In the genomic region with DNA sequence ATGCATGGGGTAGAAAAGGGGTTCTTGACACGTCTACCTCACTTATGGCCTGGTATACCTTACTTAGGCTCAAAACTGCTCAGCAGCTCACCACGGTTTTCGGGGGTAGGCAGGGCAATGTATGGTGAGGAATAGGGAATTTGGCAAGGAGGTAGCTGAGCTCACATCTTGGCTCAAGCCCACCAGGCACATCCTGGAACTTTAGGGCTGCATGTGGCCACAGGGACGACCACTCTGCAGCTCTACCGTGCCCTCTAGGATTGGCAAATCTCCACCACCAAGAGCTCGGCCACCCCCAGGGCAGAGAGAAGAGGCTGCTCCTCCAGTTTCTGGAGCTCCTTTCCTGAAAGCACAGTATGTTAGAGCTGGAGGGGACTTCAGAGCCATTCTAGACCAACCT, we compare ENCODE assay signal across 27 cellular contexts.
"Had no signal": no experiment of that assay in that cellular context is flagged by ENCODE, and none has a peak within 500 bp of the region (broad histone marks: within the 10 kb centered on the region; RNA-seq: fewer than 3 reads in every experiment).

No MANE protein-coding gene starts in this region.

- H3K4me3 ChIP-seq: dorsolateral prefrontal cortex, gastrocnemius medialis, lung, prostate gland, right atrium auricular region, smooth muscle cell, suprapubic skin, thyroid gland, upper lobe of right lung, uterus had no signal

- H3K36me3 Mint-ChIP-seq: memory B cell; natural killer cell treated with Interleukin-12 subunit alpha and Interleukin-12 subunit beta and Interleukin-15 and Interleukin-18, amount 100 ng/mL, for 72 hours had no signal

- H2AFZ ChIP-seq: parathyroid adenoma had no signal

- H3K9ac ChIP-seq: parathyroid adenoma had no signal

- H3K9me3 ChIP-seq: gastrocnemius medialis, neutrophil, prostate gland, right atrium auricular region, suprapubic skin, thyroid gland, upper lobe of right lung, uterus had no signal

- H3K27ac Mint-ChIP-seq: memory B cell; natural killer cell treated with Interleukin-12 subunit alpha and Interleukin-12 subunit beta and Interleukin-15 and Interleukin-18, amount 100 ng/mL, for 72 hours; stimulated activated naive CD8-positive, alpha-beta T cell treated with anti-CD3 and anti-CD28 coated beads, Interleukin-15, amount 100 ng/mL, for 72 hours had no signal

- H3K27me3 ChIP-seq: gastrocnemius medialis, right atrium auricular region, thyroid gland, uterus had no signal

- DNase-seq: dorsolateral prefrontal cortex; effector CD4-positive, alpha-beta T cell; foreskin fibroblast; gastrocnemius medialis; head of caudate nucleus; kidney; stimulated activated CD4-positive, alpha-beta T cell treated with anti-CD3 and anti-CD28 coated beads, Interleukin-12 subunit alpha, Interleukin-12 subunit beta, amount 100 ng/mL, for 4 hours; stimulated activated CD4-positive, alpha-beta T cell treated with anti-CD3 and anti-CD28 coated beads, Interleukin-1b, Interleukin-23, amount 100 ng/mL, for 48 hours; stimulated activated CD4-positive, alpha-beta T cell treated with anti-CD3 and anti-CD28 coated beads, Interleukin-4, amount 100 ng/mL, for 1 hour; stimulated activated CD8-positive, alpha-beta memory T cell treated with anti-CD3 and anti-CD28 coated beads, Interleukin-4, amount 100 ng/mL, for 48 hours; stimulated activated naive CD4-positive, alpha-beta T cell; stimulated activated naive CD8-positive, alpha-beta T cell treated with anti-CD3 and anti-CD28 coated beads, Interleukin-15, amount 100 ng/mL, for 72 hours; thyroid gland; upper lobe of right lung; uterus had no signal

- ATAC-seq: gastrocnemius medialis; left lobe of liver; natural killer cell treated with Interleukin-12 subunit alpha and Interleukin-12 subunit beta and Interleukin-15 and Interleukin-18, amount 100 ng/mL, for 72 hours; sciatic nerve; stimulated activated naive CD8-positive, alpha-beta T cell treated with anti-CD3 and anti-CD28 coated beads, Interleukin-15, amount 100 ng/mL, for 72 hours; upper lobe of right lung had no signal

- H3K27ac ChIP-seq: dorsolateral prefrontal cortex, gastrocnemius medialis, neutrophil, parathyroid adenoma, right atrium auricular region, suprapubic skin, thyroid gland, upper lobe of right lung, uterus had no signal

- H3K4me3 Mint-ChIP-seq: memory B cell; natural killer cell treated with Interleukin-12 subunit alpha and Interleukin-12 subunit beta and Interleukin-15 and Interleukin-18, amount 100 ng/mL, for 72 hours; neural crest cell; stimulated activated naive CD8-positive, alpha-beta T cell treated with anti-CD3 and anti-CD28 coated beads, Interleukin-15, amount 100 ng/mL, for 72 hours had no signal

- H3K9me3 Mint-ChIP-seq: memory B cell; natural killer cell treated with Interleukin-12 subunit alpha and Interleukin-12 subunit beta and Interleukin-15 and Interleukin-18, amount 100 ng/mL, for 72 hours; neural crest cell; stimulated activated naive CD8-positive, alpha-beta T cell treated with anti-CD3 and anti-CD28 coated beads, Interleukin-15, amount 100 ng/mL, for 72 hours had no signal

- H3K27me3 Mint-ChIP-seq: stimulated activated naive CD8-positive, alpha-beta T cell treated with anti-CD3 and anti-CD28 coated beads, Interleukin-15, amount 100 ng/mL, for 72 hours had no signal

- H3K4me1 ChIP-seq: parathyroid adenoma, thyroid gland, upper lobe of right lung had no signal

- H3K79me2 ChIP-seq: parathyroid adenoma had no signal

- H3K4me2 ChIP-seq: smooth muscle cell had no signal

- H3K36me3 ChIP-seq: gastrocnemius medialis, neutrophil, prostate gland, right atrium auricular region, suprapubic skin, thyroid gland, upper lobe of right lung, uterus had no signal
